11 cellular contexts compared by ENCODE assay signal in genomic region chr1:26618561-26618960, GRCh38.
DNase-seq lines count a peak whose midpoint lies in the region; ATAC-seq, FAIRE-seq and TF ChIP-seq lines count a peak whose summit lies in the region.
"Had no signal": no experiment of that assay in that cellular context is flagged by ENCODE, and none has a peak within 500 bp of the region (broad histone marks: within the 10 kb centered on the region; RNA-seq: fewer than 3 reads in every experiment).

No MANE protein-coding gene starts in this region.

- peak overlapping the region; percentile 41 for H3K4me3 Mint-ChIP-seq in natural killer cell treated with Interleukin-12 subunit alpha and Interleukin-12 subunit beta and Interleukin-15 and Interleukin-18, amount 100 ng/mL, for 72 hours

- POLR2A ChIA-PET in GM12878 (lab: Charles Lee), result interaction anchor here (0.6 kb wide), 1 partner anchor 201 kb away, joined by 3 read pairs; no protein-coding TSS in a partner anchor

- intact Hi-C loops in GM12878 (cut with micrococcal nuclease; ENCODE audit: unreplicated experiment), result no loop called here

- CTCF ChIA-PET in GM12878 (lab: Yijun Ruan, JAX), result interaction anchor here (0.5 to 0.7 kb wide), 2 partner anchors 150 to 515 kb away, joined by 3 read pairs; no protein-coding TSS in a partner anchor

- H2AFZ ChIP-seq in GM12878 (ENCODE audit: control insufficient read depth, low read depth, low read length), result peak overlapping the region; percentile 37

- RAD21 ChIA-PET in GM12878 (lab: Charles Lee; ENCODE audit: unreplicated experiment), result interaction anchor here (1.6 kb wide), 1 partner anchor 140 kb away, joined by 3 read pairs; no protein-coding TSS in a partner anchor

- in situ Hi-C loops in GM12878 (cut with MboI), result no loop called here

- 0 out of 2 replicates have a peak overlapping the region, but pooled peaks have one; percentile 7 for H3K9ac ChIP-seq in BLaER1
- peak overlapping the region; percentile 47 for H3K9ac ChIP-seq in GM12878 (ENCODE audit: control insufficient read depth, insufficient read depth, low read length)

- no peak for TF ChIP-seq POLR2A in GM12878 (IDR thresholded peaks at IDR 0.05; ENCODE audit: low read depth, low read length)

- no TSS peak for BruUV-seq in GM12878 (replicated peaks; lab: Mats Ljungman, UMichigan)

- H3K27me3 Mint-ChIP-seq in natural killer cell treated with Interleukin-12 subunit alpha and Interleukin-12 subunit beta and Interleukin-15 and Interleukin-18, amount 100 ng/mL, for 72 hours, result no peaks in the 10 kb centered on the region

- H3K36me3 Mint-ChIP-seq in natural killer cell treated with Interleukin-12 subunit alpha and Interleukin-12 subunit beta and Interleukin-15 and Interleukin-18, amount 100 ng/mL, for 72 hours, result no peaks in the 10 kb centered on the region

- H3K4me2 ChIP-seq in BLaER1 (peak overlapping the region; percentile 88), GM12878 (ENCODE audit: control insufficient read depth, insufficient read depth) (peak overlapping the region; percentile 44)

- DNase-seq in KG1 (lab: John Stamatoyannopoulos, UW), result peak; percentile 37
- DNase-seq in GM12878 (ENCODE audit: low read depth, low spot score), result no peak
- DNase-seq in natural killer cell treated with Interleukin-12 subunit alpha and Interleukin-12 subunit beta and Interleukin-15 and Interleukin-18, amount 100 ng/mL, for 72 hours (ENCODE audit: low spot score), result no peak
- DNase-seq in T1000 (lab: John Stamatoyannopoulos, UW), result no peak
- DNase-seq in superior temporal gyrus (ENCODE audit: extremely low spot score), result no peak
- no peak for DNase-seq in DMS79 treated with DMSO at 0.1 percent for 48 hours (lab: John Stamatoyannopoulos, UW)
- DNase-seq: Caco-2, NCI-H1436 treated with DMSO at 0.1 percent for 48 hours had no signal

- no peaks in the 10 kb centered on the region for H3K36me3 ChIP-seq in BLaER1
- no peaks in the 10 kb centered on the region for H3K36me3 ChIP-seq in GM12878 (ENCODE audit: control insufficient read depth in 2 of 2, insufficient read depth in 2 of 2, low read length in 1 of 2)
- H3K36me3 ChIP-seq: SJCRH30 had no signal

- 75% methylated on average over 3 of the region's 3 CpGs for whole genome bisulfite sequencing in GM12878 (ENCODE audit: insufficient coverage, insufficient replicate concordance, low lambda C conversion rate, missing lambda C conversion rate)

- H4K20me1 ChIP-seq in BLaER1 (no peaks in the 10 kb centered on the region), GM12878 (ENCODE audit: control insufficient read depth, insufficient read depth) (no peaks in the 10 kb centered on the region)

- peaks cover 31% of the 10 kb centered on the region for H3K4me1 ChIP-seq in BLaER1
- H3K4me1 ChIP-seq in GM12878 (ENCODE audit: control insufficient read depth, insufficient read depth, low read length), result peaks cover 13% of the 10 kb centered on the region

- no peak for TF ChIP-seq CTCF in GM12878 (IDR thresholded peaks at IDR 0.05 in 2 of 3, conservative IDR thresholded peaks at IDR 0.05 in 1 of 3; ENCODE audit: control insufficient read depth in 2 of 3, extremely low read depth in 1 of 3, insufficient read depth in 1 of 3, low read depth in 3 of 3, low read length in 3 of 3)

- peak overlapping the region; percentile 98 for H3K27ac Mint-ChIP-seq in natural killer cell treated with Interleukin-12 subunit alpha and Interleukin-12 subunit beta and Interleukin-15 and Interleukin-18, amount 100 ng/mL, for 72 hours

- SMC1A ChIA-PET in GM12878 (lab: Charles Lee; ENCODE audit: uncharacterized antibody, unreplicated experiment), result interaction anchor here (0.9 to 1.5 kb wide), 5 partner anchors 83 to 260 kb away, joined by 3 to 5 read pairs (median 4); no protein-coding TSS in a partner anchor

- no peaks in the 10 kb centered on the region for H3K9me3 ChIP-seq in BLaER1
- H3K9me3 ChIP-seq in GM12878 (replicated peaks; ENCODE audit: control insufficient read depth, insufficient read depth, low read length), result no peaks in the 10 kb centered on the region
- H3K9me3 ChIP-seq: Caco-2, SJCRH30 had no signal

- H3K4me1 Mint-ChIP-seq in natural killer cell treated with Interleukin-12 subunit alpha and Interleukin-12 subunit beta and Interleukin-15 and Interleukin-18, amount 100 ng/mL, for 72 hours (ENCODE audit: low read depth in 2 of 2), result peaks cover 27 to 28% of the 10 kb centered on the region in 2 donors

- TF ChIP-seq RAD21 in GM12878 (IDR thresholded peaks at IDR 0.05; ENCODE audit: insufficient read depth, low read depth, low read length), result no peak

- H3K4me3 ChIP-seq in BLaER1, result no peak overlapping the region
- H3K4me3 ChIP-seq in GM12878, result no peak overlapping the region

- no peaks in the 10 kb centered on the region for H3K9me3 Mint-ChIP-seq in natural killer cell treated with Interleukin-12 subunit alpha and Interleukin-12 subunit beta and Interleukin-15 and Interleukin-18, amount 100 ng/mL, for 72 hours

- no peaks in the 10 kb centered on the region for H3K27me3 ChIP-seq in BLaER1
- no peaks in the 10 kb centered on the region for H3K27me3 ChIP-seq in GM12878 (replicated peaks in 1 of 2; ENCODE audit: control insufficient read depth in 2 of 2, insufficient read depth in 2 of 2, low read length in 1 of 2)
- H3K27me3 ChIP-seq: SJCRH30 had no signal

- H3K27ac ChIP-seq in BLaER1, result peak overlapping the region; percentile 32; the same call in 1 of the 2 replicates
- peak overlapping the region; percentile 58 for H3K27ac ChIP-seq in GM12878 (ENCODE audit: control insufficient read depth, insufficient read depth)
- H3K27ac ChIP-seq: SJCRH30 had no signal

- ATAC-seq in GM12878, result no peak
- no peak for ATAC-seq in natural killer cell treated with Interleukin-12 subunit alpha and Interleukin-12 subunit beta and Interleukin-15 and Interleukin-18, amount 100 ng/mL, for 72 hours
- ATAC-seq in GM21619 (IDR thresholded peaks at IDR 0.05; ENCODE audit: unreplicated experiment), result no peak

- no peak for TF ChIP-seq EP300 in GM12878 (IDR thresholded peaks at IDR 0.05; ENCODE audit: borderline replicate concordance in 1 of 2, control insufficient read depth in 1 of 2, low read depth in 2 of 2, low read length in 2 of 2)

- FAIRE-seq in GM12878 (lab: Jason Lieb, UNC), result no peak

- H3K79me2 ChIP-seq in GM12878 (ENCODE audit: control insufficient read depth, insufficient read depth, low read length), result no peaks in the 10 kb centered on the region

TF ChIP-seq in GM12878, 131 proteins besides CTCF, POLR2A, EP300 and RAD21:
- TF ChIP-seq IRF4 (IDR thresholded peaks at IDR 0.05; ENCODE audit: low read depth, low read length) (no peak), EED (IDR thresholded peaks at IDR 0.05; ENCODE audit: low read depth) (no peak), CBX5 (IDR thresholded peaks at IDR 0.05; ENCODE audit: low read depth) (no peak), ZNF207 (IDR thresholded peaks at IDR 0.05; ENCODE audit: borderline replicate concordance) (no peak), SRF (IDR thresholded peaks at IDR 0.05; ENCODE audit: low read depth in 2 of 2, low read length in 2 of 2) (peak in 1 of 2 experiments; percentile 75; a peak in 2 of 4 replicates), RFX5 (IDR thresholded peaks at IDR 0.05; ENCODE audit: low read depth, low read length) (no peak), POLR2AphosphoS2 (IDR thresholded peaks at IDR 0.05; ENCODE audit: low read depth, low read length) (no peak), EZH2 (IDR thresholded peaks at IDR 0.05; ENCODE audit: borderline replicate concordance, control insufficient read depth, low read depth, low read length) (no peak), RUNX3 (IDR thresholded peaks at IDR 0.05; ENCODE audit: low read length) (peak; percentile 48), ZNF592 (IDR thresholded peaks at IDR 0.05) (no peak)
- TF ChIP-seq, protein P1, sequence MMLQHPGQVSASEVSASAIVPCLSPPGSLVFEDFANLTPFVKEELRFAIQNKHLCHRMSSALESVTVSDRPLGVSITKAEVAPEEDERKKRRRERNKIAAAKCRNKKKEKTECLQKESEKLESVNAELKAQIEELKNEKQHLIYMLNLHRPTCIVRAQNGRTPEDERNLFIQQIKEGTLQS (IDR thresholded peaks at IDR 0.05; ENCODE audit: borderline replicate concordance, extremely low read depth, low read depth, low read length), result no peak
TF ChIP-seq in GM12878: peak in this region for 2.
